ENCODE assay signal across 10 cellular contexts in genomic region chr17:50221500-50222480, GRCh38. TPM values are rescaled to one million over a fixed set of nuclear protein-coding genes. Genes with fewer than 3 reads are reported as not detected.
DNase-seq lines count a peak whose midpoint lies in the region; ATAC-seq, FAIRE-seq and TF ChIP-seq lines count a peak whose summit lies in the region.
"Had no signal": no experiment of that assay in that cellular context is flagged by ENCODE, and none has a peak within 500 bp of the region (broad histone marks: within the 10 kb centered on the region; RNA-seq: fewer than 3 reads in every experiment).

No MANE protein-coding gene starts in this region.

- peak overlapping the region; percentile 61 for H3K27ac ChIP-seq in RWPE2 (ENCODE audit: poor library complexity, severe bottlenecking)
- H3K27ac ChIP-seq in skeletal muscle tissue (ENCODE audit: low read depth, low read length): peak overlapping the region; percentile 78

- peaks cover 39% of the 10 kb centered on the region for H3K4me1 ChIP-seq in RWPE2 (ENCODE audit: insufficient read depth, poor library complexity, severe bottlenecking)
- peaks cover 16 to 32% (median 22%) of the 10 kb centered on the region in 3 donors for H3K4me1 ChIP-seq in skeletal muscle tissue (ENCODE audit: control insufficient read depth in 3 of 3, insufficient read depth in 3 of 3, low read length in 3 of 3)

- H3K9ac ChIP-seq in skeletal muscle tissue (ENCODE audit: low read depth in 1 of 3, low read length in 3 of 3): peak overlapping the region in 1 of 3 donors; percentile 33

- FAIRE-seq in GM18507 (lab: Jason Lieb, UNC): peak; percentile 62

- no peak for TF ChIP-seq CTCF in RWPE2 (IDR thresholded peaks at IDR 0.05; ENCODE audit: poor library complexity, severe bottlenecking)
- TF ChIP-seq CTCF in fibroblast of the aortic adventitia (IDR thresholded peaks at IDR 0.05; ENCODE audit: insufficient read depth, low read length): no peak

- peaks cover 3% of the 10 kb centered on the region for H3K9me3 ChIP-seq in RWPE2 (ENCODE audit: severe bottlenecking)
- no peaks in the 10 kb centered on the region for H3K9me3 ChIP-seq in skeletal muscle tissue (ENCODE audit: control insufficient read depth in 3 of 3, low read length in 3 of 3)

- H3K27me3 ChIP-seq in RWPE2 (ENCODE audit: insufficient read depth, poor library complexity, severe bottlenecking) (no peaks in the 10 kb centered on the region), skeletal muscle tissue (ENCODE audit: control insufficient read depth in 3 of 3, insufficient read depth in 3 of 3, low read length in 3 of 3) (no peaks in the 10 kb centered on the region)

- H3K4me3 ChIP-seq in RWPE2 (ENCODE audit: severe bottlenecking) (no peak overlapping the region), fibroblast of the aortic adventitia (ENCODE audit: low read depth, low read length) (no peak overlapping the region), skeletal muscle tissue (ENCODE audit: low read length in 3 of 3) (no peak overlapping the region)

- H3K36me3 ChIP-seq in RWPE2 (ENCODE audit: low read depth) (no peaks in the 10 kb centered on the region), skeletal muscle tissue (ENCODE audit: control insufficient read depth in 3 of 3, insufficient read depth in 3 of 3, low read length in 3 of 3) (no peaks in the 10 kb centered on the region)

- DNase-seq in GM18507 (ENCODE audit: extremely low spot score, insufficient read length, low read depth) (no peak), RWPE2 (ENCODE audit: low spot score) (peak; percentile 81), fibroblast of the aortic adventitia (ENCODE audit: low read depth) (peak; percentile 93), COR-L47 (lab: John Stamatoyannopoulos, UW) (no peak)
- DNase-seq in stimulated activated naive CD4-positive, alpha-beta T cell (lab: John Stamatoyannopoulos, UW): no peak
- no peak for DNase-seq in stimulated activated CD4-positive, alpha-beta T cell treated with anti-CD3 and anti-CD28 coated beads, Interleukin-2, amount 100 ng/mL, for 48 hours

- peak; percentile 73 for ATAC-seq in RWPE2 (ENCODE audit: low read depth)
- no peak for ATAC-seq in HG02610 (IDR thresholded peaks at IDR 0.05; ENCODE audit: unreplicated experiment)

RNA-seq across cellular contexts. Expression of gene COL1A1, which starts 20.4 kb away (rescaled TPM):
- total RNA-seq in fibroblast of the aortic adventitia (ENCODE audit: low replicate concordance) (2,633 and 16,513 TPM in 2 replicates), skeletal muscle tissue (3,450 TPM)

RNA-seq across cellular contexts. Expression of gene TMEM92, which starts 52.5 kb away (rescaled TPM):
- total RNA-seq in fibroblast of the aortic adventitia (ENCODE audit: low replicate concordance) (0.09 TPM in 1 of 2 replicates, not detected in the other), skeletal muscle tissue (not detected)
- total RNA-seq: activated CD8-positive, alpha-beta memory T cell treated with anti-CD3 and anti-CD28 coated beads for 36 hours had no signal

RNA-seq across cellular contexts. Expression of gene SGCA, which starts 56.0 kb away (rescaled TPM):
- total RNA-seq in fibroblast of the aortic adventitia (ENCODE audit: low replicate concordance) (0.65 and 0.90 TPM in 2 replicates), skeletal muscle tissue (158 TPM)
- total RNA-seq: activated CD8-positive, alpha-beta memory T cell treated with anti-CD3 and anti-CD28 coated beads for 36 hours; HT1080 had no signal

Comparison
In these comparisons a context has a peak if more than half of its experiments do, and no peak if none do; other contexts are left out.
1. DNase-seq: peak in RWPE2 (single experiment) and fibroblast of the aortic adventitia (single experiment); none in GM18507 (single experiment), stimulated activated naive CD4-positive, alpha-beta T cell (0 of 6), COR-L47 (single experiment) and stimulated activated CD4-positive, alpha-beta T cell treated with anti-CD3 and anti-CD28 coated beads, Interleukin-2, amount 100 ng/mL, for 48 hours (0 of 2).
2. RNA of gene SGCA, which starts 56.0 kb away (total RNA-seq): 158 TPM in skeletal muscle tissue (single experiment); 0.65 to 0.90 TPM in fibroblast of the aortic adventitia; every median in the first group is over 10 times any median in the second.